ENCODE assay signal across 3 cellular contexts in genomic region chr12:56803750-56804149, GRCh38.
TF ChIP-seq lines count a peak whose summit lies in the region.

No MANE protein-coding gene starts in this region.

TF ChIP-seq in liver, 16 proteins besides CTCF, POLR2A, EP300 and RAD21:
- TF ChIP-seq YY1 (IDR thresholded peaks at IDR 0.05): peak; percentile 25
- peak in 1 of 2 donors; percentile 3 for TF ChIP-seq RXRA (IDR thresholded peaks at IDR 0.05)
- TF ChIP-seq NR2F2 (IDR thresholded peaks at IDR 0.05): no peak
TF ChIP-seq in liver: peak in this region for 2.

TF ChIP-seq in HepG2, 621 proteins besides CTCF, POLR2A, EP300 and RAD21:
- TF ChIP-seq ZBTB37 (CRISPR knock-in tag; IDR thresholded peaks at IDR 0.05) (no peak), SNAPC5 (CRISPR knock-in tag; IDR thresholded peaks at IDR 0.05; ENCODE audit: borderline replicate concordance) (no peak), ZNF512B (CRISPR knock-in tag; IDR thresholded peaks at IDR 0.05; ENCODE audit: borderline replicate concordance) (no peak), ZHX1 (CRISPR knock-in tag; IDR thresholded peaks at IDR 0.05; ENCODE audit: low read depth) (no peak), ZBTB38 (CRISPR knock-in tag; IDR thresholded peaks at IDR 0.05) (no peak), ZNF710 (CRISPR knock-in tag; IDR thresholded peaks at IDR 0.05; ENCODE audit: borderline replicate concordance) (no peak), RELA (CRISPR knock-in tag; IDR thresholded peaks at IDR 0.05) (no peak), RFX3 (CRISPR knock-in tag; IDR thresholded peaks at IDR 0.05) (no peak), RBM39 (IDR thresholded peaks at IDR 0.05; ENCODE audit: low read depth, low read length, poor library complexity, severe bottlenecking) (no peak), NR2F6 (IDR thresholded peaks at IDR 0.05) (no peak), NR2F6 (CRISPR knock-in tag; IDR thresholded peaks at IDR 0.05) (no peak), ZNF660 (CRISPR knock-in tag; IDR thresholded peaks at IDR 0.05; ENCODE audit: borderline replicate concordance, low read depth) (no peak), ZNF878 (CRISPR knock-in tag; IDR thresholded peaks at IDR 0.05) (no peak), ARNT2 (CRISPR knock-in tag; IDR thresholded peaks at IDR 0.05; ENCODE audit: low read depth) (no peak)
TF ChIP-seq in HepG2: peak in this region for 0.

TF ChIP-seq in WTC11, 78 proteins besides CTCF, POLR2A, EP300 and RAD21:
- no peak for TF ChIP-seq NR1H2 (CRISPR knock-in tag; IDR thresholded peaks at IDR 0.05)
- no peak for TF ChIP-seq USF2 (CRISPR knock-in tag; IDR thresholded peaks at IDR 0.05)
- TF ChIP-seq ATF2 (CRISPR knock-in tag; IDR thresholded peaks at IDR 0.05; ENCODE audit: borderline replicate concordance, low read depth): no peak
- no peak for TF ChIP-seq SP1 (CRISPR knock-in tag; conservative IDR thresholded peaks at IDR 0.05)
- TF ChIP-seq HMGXB4 (CRISPR knock-in tag; IDR thresholded peaks at IDR 0.05): no peak
- no peak for TF ChIP-seq IRF2 (CRISPR knock-in tag; IDR thresholded peaks at IDR 0.05; ENCODE audit: borderline replicate concordance, low read depth)
- no peak for TF ChIP-seq ZNF425 (CRISPR knock-in tag; conservative IDR thresholded peaks at IDR 0.05)
- no peak for TF ChIP-seq AR (CRISPR knock-in tag; IDR thresholded peaks at IDR 0.05)
- TF ChIP-seq ZNF263 (CRISPR knock-in tag; IDR thresholded peaks at IDR 0.05; ENCODE audit: low read depth): no peak
- TF ChIP-seq ESRRA (CRISPR knock-in tag; IDR thresholded peaks at IDR 0.05; ENCODE audit: borderline replicate concordance): no peak
- TF ChIP-seq ZNF396 (CRISPR knock-in tag; IDR thresholded peaks at IDR 0.05; ENCODE audit: borderline replicate concordance): no peak
- no peak for TF ChIP-seq ZBTB43 (CRISPR knock-in tag; IDR thresholded peaks at IDR 0.05)
- TF ChIP-seq MAX (CRISPR knock-in tag; IDR thresholded peaks at IDR 0.05): no peak
- TF ChIP-seq ZNF423 (CRISPR knock-in tag; IDR thresholded peaks at IDR 0.05): no peak
- TF ChIP-seq ZNF512 (CRISPR knock-in tag; IDR thresholded peaks at IDR 0.05; ENCODE audit: borderline replicate concordance): no peak
